In genomic region chr7:141700291-141700847, GRCh38 we compare ENCODE assay signal across 8 cellular contexts. TPM values are rescaled to one million over a fixed set of nuclear protein-coding genes. Genes with fewer than 3 reads are reported as not detected.
A peak's percentile ranks its signal among the peaks of the same experiment; 100 is the strongest.
DNase-seq lines count a peak whose midpoint lies in the region; ATAC-seq and TF ChIP-seq lines count a peak whose summit lies in the region.

No MANE protein-coding gene starts in this region.

- H3K27ac ChIP-seq in HUES48 (ENCODE audit: low read depth, low read length) (no peak overlapping the region), colonic mucosa (no peak overlapping the region)
- peak overlapping the region; percentile 90 for H3K27ac ChIP-seq in naive thymus-derived CD4-positive, alpha-beta T cell (ENCODE audit: low read depth, low read length)

- peak overlapping the region; percentile 77 to 98 (median 88) for H3K27ac Mint-ChIP-seq in naive thymus-derived CD4-positive, alpha-beta T cell

- no peak for ATAC-seq in naive thymus-derived CD4-positive, alpha-beta T cell
- ATAC-seq in GM21576 (IDR thresholded peaks at IDR 0.05; ENCODE audit: unreplicated experiment) (no peak), GM21786 (IDR thresholded peaks at IDR 0.05; ENCODE audit: unreplicated experiment) (no peak)

- H3K4me3 Mint-ChIP-seq in naive thymus-derived CD4-positive, alpha-beta T cell = peak overlapping the region; percentile 80 to 95 (median 87)

- H3K27me3 Mint-ChIP-seq in naive thymus-derived CD4-positive, alpha-beta T cell = peaks cover 0 to 16% (median 0%) of the 10 kb centered on the region in 5 donors

- H3K27me3 ChIP-seq in HUES48 (ENCODE audit: control insufficient read depth, insufficient read depth, low read length) (peaks cover 16% of the 10 kb centered on the region), colonic mucosa (no peaks in the 10 kb centered on the region)
- no peaks in the 10 kb centered on the region for H3K27me3 ChIP-seq in naive thymus-derived CD4-positive, alpha-beta T cell (ENCODE audit: control insufficient read depth in 2 of 2, insufficient read depth in 2 of 2, low read length in 2 of 2)

- H3K4me1 ChIP-seq in HUES48 (ENCODE audit: control insufficient read depth, insufficient read depth, low read length) = peaks cover 33% of the 10 kb centered on the region
- H3K4me1 ChIP-seq in colonic mucosa = peaks cover 12% of the 10 kb centered on the region
- H3K4me1 ChIP-seq in naive thymus-derived CD4-positive, alpha-beta T cell (ENCODE audit: control insufficient read depth in 2 of 2, insufficient read depth in 2 of 2, low read length in 2 of 2) = peaks cover 7 to 19% of the 10 kb centered on the region in 2 donors

- CTCF ChIA-PET in naive thymus-derived CD4-positive, alpha-beta T cell (lab: Charles Lee) = interaction anchor here (1.2 to 2.7 kb wide), 3 partner anchors 10 to 37 kb away, joined by 3 to 19 read pairs (median 3); partner anchors contain the start of gene SSBP1

- POLR2A ChIA-PET in naive thymus-derived CD4-positive, alpha-beta T cell (lab: Charles Lee) = interaction anchor here (0.6 to 4.0 kb wide), 3 partner anchors 38 to 149 kb away, joined by 3 to 59 read pairs (median 4); partner anchors contain the start of genes AGK and SSBP1

- peak overlapping the region; percentile 74 for H3K4me3 ChIP-seq in HUES48 (ENCODE audit: low read depth, low read length)
- H3K4me3 ChIP-seq in colonic mucosa = peak overlapping the region; percentile 73
- H3K4me3 ChIP-seq in naive thymus-derived CD4-positive, alpha-beta T cell (ENCODE audit: low read length) = peak overlapping the region; percentile 77

- H3K4me1 Mint-ChIP-seq in naive thymus-derived CD4-positive, alpha-beta T cell = peaks cover 48 to 68% (median 58%) of the 10 kb centered on the region in 7 donors

- intact Hi-C loops in colonic mucosa (cut with DNase I) = no loop called here
- intact Hi-C loops in naive thymus-derived CD4-positive, alpha-beta T cell (cut with micrococcal nuclease) = loop anchor here (2.0 to 5.0 kb wide), 4 partner anchors 20 to 778 kb away; partner anchors contain the start of genes AGK (in 1 of the 2) and BRAF (in 1 of the 2)

- DNase-seq in Ammon's horn (ENCODE audit: low spot score) (peak; percentile 28), colonic mucosa (no peak), CD1c-positive myeloid dendritic cell (ENCODE audit: extremely low spot score) (no peak), NCI-H1092 treated with DMSO at 0.1 percent for 48 hours (lab: John Stamatoyannopoulos, UW) (no peak)
- no peak for DNase-seq in naive thymus-derived CD4-positive, alpha-beta T cell

- H3K9me3 Mint-ChIP-seq in naive thymus-derived CD4-positive, alpha-beta T cell = no peaks in the 10 kb centered on the region

- no peak for TF ChIP-seq CTCF in colonic mucosa (IDR thresholded peaks at IDR 0.05)

- H3K36me3 Mint-ChIP-seq in naive thymus-derived CD4-positive, alpha-beta T cell = peaks cover 0 to 10% (median 0%) of the 10 kb centered on the region in 5 donors

- H3K9ac ChIP-seq in HUES48 (ENCODE audit: low read depth, low read length) = no peak overlapping the region
- peak overlapping the region in 1 of 2 donors; percentile 64 for H3K9ac ChIP-seq in colonic mucosa (ENCODE audit: low read depth in 2 of 2, low read length in 2 of 2)

- H3K9me3 ChIP-seq in HUES48 (ENCODE audit: control insufficient read depth, insufficient read depth, low read length) (no peaks in the 10 kb centered on the region), colonic mucosa (no peaks in the 10 kb centered on the region)
- no peaks in the 10 kb centered on the region for H3K9me3 ChIP-seq in naive thymus-derived CD4-positive, alpha-beta T cell (ENCODE audit: control insufficient read depth in 2 of 3, low read length in 3 of 3)

- no peaks in the 10 kb centered on the region for H3K36me3 ChIP-seq in HUES48 (ENCODE audit: control insufficient read depth, insufficient read depth, low read length)
- no peaks in the 10 kb centered on the region for H3K36me3 ChIP-seq in colonic mucosa
- H3K36me3 ChIP-seq in naive thymus-derived CD4-positive, alpha-beta T cell (ENCODE audit: control insufficient read depth in 2 of 3, insufficient read depth in 3 of 3, low read length in 3 of 3) = no peaks in the 10 kb centered on the region

RNA-seq across cellular contexts. Expression of gene DENND11, which starts 1.6 kb away (rescaled TPM):
- 10 to 100 TPM; 32.3 to 38.1 TPM for total RNA-seq in colonic mucosa
- 10 to 100 TPM; 40.7 to 77.9 (median 53.6) TPM for total RNA-seq in naive thymus-derived CD4-positive, alpha-beta T cell
- 10 to 100 TPM; 15.1 to 19.4 TPM for polyA plus RNA-seq in naive thymus-derived CD4-positive, alpha-beta T cell

RNA-seq across cellular contexts. Expression of gene WEE2, which starts 7.8 kb away (rescaled TPM):
- not detected for total RNA-seq in colonic mucosa
- total RNA-seq in naive thymus-derived CD4-positive, alpha-beta T cell = under 1 TPM in 2 of 5 experiments, not detected in 3; 0.11 to 0.15 TPM
- not detected for polyA plus RNA-seq in naive thymus-derived CD4-positive, alpha-beta T cell

RNA-seq across cellular contexts. Expression of gene SSBP1, which starts 37.8 kb away (rescaled TPM):
- 100 to 1,000 TPM in 1 of 2 donors, 10 to 100 TPM in 1; 76.7 to 130 TPM for total RNA-seq in colonic mucosa
- 100 to 1,000 TPM in 3 of 5 experiments, 10 to 100 TPM in 2; 86.4 to 148 (median 107) TPM for total RNA-seq in naive thymus-derived CD4-positive, alpha-beta T cell
- 100 to 1,000 TPM; 299 to 360 TPM for polyA plus RNA-seq in naive thymus-derived CD4-positive, alpha-beta T cell
